ENCODE assay signal across 1 cellular context in genomic region chr20:4720977-4721349, GRCh38.
TF ChIP-seq lines count a peak whose summit lies in the region.

No MANE protein-coding gene starts in this region.

TF ChIP-seq in GM12878, 131 proteins besides CTCF, POLR2A, EP300 and RAD21:
- TF ChIP-seq E2F8 (IDR thresholded peaks at IDR 0.05; ENCODE audit: low read depth, partially characterized antibody) = peak; percentile 11
- TF ChIP-seq SP1 (IDR thresholded peaks at IDR 0.05; ENCODE audit: low read depth, low read length) = no peak
- no peak for TF ChIP-seq SREBF1 (IDR thresholded peaks at IDR 0.05; ENCODE audit: low read length)
